In genomic region chr15:59291214-59291551, GRCh38 we compare ENCODE assay signal across 1 cellular context.
TF ChIP-seq lines count a peak whose summit lies in the region.

No MANE protein-coding gene starts in this region.

TF ChIP-seq in IMR-90, 13 proteins besides CTCF, POLR2A, EP300 and RAD21:
- TF ChIP-seq USF2 (IDR thresholded peaks at IDR 0.05; ENCODE audit: low read depth, low read length): no peak
- TF ChIP-seq CEBPB (IDR thresholded peaks at IDR 0.05; ENCODE audit: low read depth, low read length): no peak
- no peak for TF ChIP-seq MXI1 (IDR thresholded peaks at IDR 0.05; ENCODE audit: borderline replicate concordance, low read depth, low read length)
- no peak for TF ChIP-seq NFE2L2 (IDR thresholded peaks at IDR 0.05; ENCODE audit: low read depth, low read length)
- TF ChIP-seq SMC3 (IDR thresholded peaks at IDR 0.05; ENCODE audit: low read depth, low read length): no peak
- no peak for TF ChIP-seq RCOR1 (IDR thresholded peaks at IDR 0.05; ENCODE audit: insufficient replicate concordance, low read length)
- TF ChIP-seq ELK1 (IDR thresholded peaks at IDR 0.05; ENCODE audit: borderline replicate concordance, low read depth, low read length): no peak
- no peak for TF ChIP-seq RFX5 (IDR thresholded peaks at IDR 0.05; ENCODE audit: low read depth, low read length)
